Comparison of ENCODE assay signal across 20 cellular contexts in genomic region chr17:27257031-27257357, GRCh38. TPM values are rescaled to one million over a fixed set of nuclear protein-coding genes. Genes with fewer than 3 reads are reported as not detected.
DNase-seq lines count a peak whose midpoint lies in the region; ATAC-seq and TF ChIP-seq lines count a peak whose summit lies in the region.
"Had no signal": no experiment of that assay in that cellular context is flagged by ENCODE, and none has a peak within 500 bp of the region (broad histone marks: within the 10 kb centered on the region; RNA-seq: fewer than 3 reads in every experiment).

No MANE protein-coding gene starts in this region.

- intact Hi-C loops in left ventricle myocardium inferior (cut with micrococcal nuclease), result no loop called here
- intact Hi-C loops in left ventricle myocardium superior (cut with micrococcal nuclease), result no loop called here
- intact Hi-C loops in esophagus muscularis mucosa (cut with DNase I), result no loop called here
- intact Hi-C loops in vagina (cut with DNase I), result no loop called here

- ATAC-seq in left ventricle myocardium superior, result no peak

- H3K4me1 ChIP-seq in left ventricle myocardium inferior, result peaks cover 22% of the 10 kb centered on the region
- H3K4me1 ChIP-seq in esophagus muscularis mucosa, result peaks cover 12 to 28% (median 22%) of the 10 kb centered on the region in 4 donors
- peaks cover 18% of the 10 kb centered on the region for H3K4me1 ChIP-seq in vagina
- H3K4me1 ChIP-seq: neural progenitor cell had no signal

- peaks cover 5% of the 10 kb centered on the region for H3K9me3 ChIP-seq in left ventricle myocardium inferior (replicated peaks)
- H3K9me3 ChIP-seq in esophagus muscularis mucosa, result no peaks in the 10 kb centered on the region
- H3K9me3 ChIP-seq in vagina, result no peaks in the 10 kb centered on the region

- DNase-seq in left ventricle myocardium inferior (no peak), left ventricle myocardium superior (no peak), esophagus muscularis mucosa (ENCODE audit: extremely low spot score) (no peak), renal cortical epithelial cell (ENCODE audit: low read depth) (peak; percentile 9), vagina (ENCODE audit: extremely low spot score in 2 of 2) (no peak), activated T-cell treated with anti-CD3 and anti-CD28 coated beads for 4 hours (no peak), NCI-H2196 (lab: John Stamatoyannopoulos, UW; ENCODE audit: unreplicated experiment) (no peak), SIG-M5 treated with dmso at 0.1 percent for 504 hours (lab: John Stamatoyannopoulos, UW; ENCODE audit: unreplicated experiment) (no peak)
- DNase-seq: amniotic stem cell; effector CD8-positive, alpha-beta T cell; hippocampal formation; NCI-H1048; NCI-H2029 treated with DMSO at 0.1 percent for 48 hours; NCI-H510A treated with DMSO at 0.1 percent for 48 hours; SHP77 treated with DMSO at 0.1 percent for 48 hours; stimulated activated CD4-positive, alpha-beta T cell treated with anti-CD3 and anti-CD28 coated beads, Interleukin-15, amount 100 ng/mL, for 24 hours; T-helper 1 cell had no signal

- H3K4me3 ChIP-seq in left ventricle myocardium inferior (no peak overlapping the region), esophagus muscularis mucosa (no peak overlapping the region), vagina (no peak overlapping the region)
- H3K4me3 ChIP-seq: BLaER1 treated with 17β-estradiol and CSF1 and Interleukin-3, amounts not matched to agents 10 nM and 100 nM; neural progenitor cell had no signal

- peak overlapping the region; percentile 81 for H3K27ac ChIP-seq in left ventricle myocardium inferior (replicated peaks)
- peak overlapping the region; percentile 70 to 84 (median 80) for H3K27ac ChIP-seq in esophagus muscularis mucosa (replicated peaks in 1 of 4)
- peak overlapping the region; percentile 72 for H3K27ac ChIP-seq in vagina
- H3K27ac ChIP-seq: BLaER1 treated with 17β-estradiol and CSF1 and Interleukin-3, amounts not matched to agents 10 nM and 100 nM; KMS-11; neural progenitor cell had no signal

- 80% methylated on average over 4 of the region's 4 CpGs for WGBS in esophagus muscularis mucosa

- no peak for TF ChIP-seq CTCF in left ventricle myocardium inferior (IDR thresholded peaks at IDR 0.05; ENCODE audit: borderline replicate concordance)
- no peak for TF ChIP-seq CTCF in esophagus muscularis mucosa (IDR thresholded peaks at IDR 0.05)
- TF ChIP-seq CTCF in vagina (IDR thresholded peaks at IDR 0.05), result no peak

- TF ChIP-seq POLR2A in esophagus muscularis mucosa (IDR thresholded peaks at IDR 0.05; ENCODE audit: low read depth) (no peak), vagina (IDR thresholded peaks at IDR 0.05) (no peak)

- TF ChIP-seq EP300 in esophagus muscularis mucosa (IDR thresholded peaks at IDR 0.05), result no peak

- H3K36me3 ChIP-seq in left ventricle myocardium inferior (no peaks in the 10 kb centered on the region), esophagus muscularis mucosa (no peaks in the 10 kb centered on the region), vagina (no peaks in the 10 kb centered on the region)
- H3K36me3 ChIP-seq: BLaER1 treated with 17β-estradiol and CSF1 and Interleukin-3, amounts not matched to agents 10 nM and 100 nM; neural progenitor cell had no signal

- H3K27me3 ChIP-seq in left ventricle myocardium inferior (ENCODE audit: low read depth), result no peaks in the 10 kb centered on the region
- H3K27me3 ChIP-seq in esophagus muscularis mucosa, result no peaks in the 10 kb centered on the region
- H3K27me3 ChIP-seq in vagina, result no peaks in the 10 kb centered on the region
- H3K27me3 ChIP-seq: BLaER1 treated with 17β-estradiol and CSF1 and Interleukin-3, amounts not matched to agents 10 nM and 100 nM; neural progenitor cell had no signal

RNA-seq across cellular contexts. Expression of gene WSB1, which starts 36.9 kb away (rescaled TPM):
- total RNA-seq in left ventricle myocardium inferior (53.3 TPM), left ventricle myocardium superior (47.9 TPM), esophagus muscularis mucosa (100 to 1,000 TPM in 3 of 4 donors, 10 to 100 TPM in 1; 84.1 to 125 (median 118) TPM), renal cortical epithelial cell (104 and 189 TPM in 2 replicates), vagina (158 TPM)
